ENCODE assay signal across 9 cellular contexts in the genomic region with DNA sequence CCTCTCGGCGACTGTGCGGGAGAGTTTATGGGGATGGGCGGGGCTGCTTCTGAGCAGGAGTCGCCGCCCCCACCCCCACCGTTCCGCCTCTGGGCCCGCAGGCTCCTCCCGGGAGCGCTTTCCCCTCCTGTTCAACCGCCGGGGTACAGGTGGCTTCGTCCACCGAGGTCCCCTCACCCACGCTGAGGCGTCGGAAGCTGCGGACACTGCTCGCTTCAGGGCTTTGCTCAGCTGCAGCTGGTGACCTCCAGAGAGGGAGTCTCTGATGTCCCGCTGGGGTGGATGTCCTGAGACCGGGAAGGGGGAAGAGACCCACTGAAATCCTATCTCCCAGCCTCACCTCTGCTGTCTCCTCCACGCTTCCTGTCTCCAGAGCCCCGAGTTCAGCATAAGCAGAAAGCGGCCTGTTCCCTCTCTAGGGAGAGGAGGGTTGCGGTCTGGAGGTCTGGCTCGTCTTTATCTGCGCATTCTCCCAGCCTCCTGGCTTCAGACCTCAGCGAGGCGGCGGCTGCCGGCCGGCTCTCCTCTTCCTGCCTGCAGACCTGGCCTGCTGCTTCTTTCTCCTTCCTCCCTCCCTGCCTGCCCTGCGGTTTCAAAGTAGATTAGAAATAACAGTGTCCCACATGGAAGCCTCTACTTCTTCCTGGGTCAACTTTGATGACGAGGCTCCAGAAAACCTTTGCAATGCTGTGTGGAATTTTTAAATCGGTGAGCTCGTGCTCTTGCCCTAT. TPM values are rescaled to one million over a fixed set of nuclear protein-coding genes. Genes with fewer than 3 reads are reported as not detected.
DNase-seq lines count a peak whose midpoint lies in the region; ATAC-seq and TF ChIP-seq lines count a peak whose summit lies in the region.
"Had no signal": no experiment of that assay in that cellular context is flagged by ENCODE, and none has a peak within 500 bp of the region (broad histone marks: within the 10 kb centered on the region; RNA-seq: fewer than 3 reads in every experiment).

No MANE protein-coding gene starts in this region.

- ATAC-seq in stimulated activated effector memory CD8-positive, alpha-beta T cell treated with anti-CD3 and anti-CD28 coated beads, Interleukin-12 subunit alpha, Interleukin-12 subunit beta, amount 100 ng/mL, for 72 hours = peak; percentile 52
- ATAC-seq in HG03432 (IDR thresholded peaks at IDR 0.05; ENCODE audit: unreplicated experiment) = no peak

- peak; percentile 4 for DNase-seq in NCI-H748 (lab: John Stamatoyannopoulos, UW; ENCODE audit: unreplicated experiment)
- DNase-seq in NCI-H748 treated with DMSO at 0.1 percent for 48 hours (lab: John Stamatoyannopoulos, UW) = no peak
- DNase-seq in SK-N-DZ (ENCODE audit: low spot score) = peak; percentile 59
- peak; percentile 30 for DNase-seq in fibroblast of the aortic adventitia (ENCODE audit: low read depth)
- DNase-seq in stimulated activated effector memory CD8-positive, alpha-beta T cell treated with anti-CD3 and anti-CD28 coated beads, Interleukin-12 subunit alpha, Interleukin-12 subunit beta, amount 100 ng/mL, for 72 hours (ENCODE audit: low spot score in 2 of 2) = no peak
- no peak for DNase-seq in NCI-H2081 treated with DMSO at 0.1 percent for 48 hours (lab: John Stamatoyannopoulos, UW)
- no peak for DNase-seq in osteocyte (ENCODE audit: extremely low spot score, unreplicated experiment)

- H3K4me3 ChIP-seq in fibroblast of the aortic adventitia (ENCODE audit: low read depth, low read length) = peak overlapping the region; percentile 13
- H3K4me3 ChIP-seq: SJSA1 had no signal

- TF ChIP-seq CTCF in fibroblast of the aortic adventitia (IDR thresholded peaks at IDR 0.05; ENCODE audit: insufficient read depth, low read length) = no peak
- no peak for TF ChIP-seq CTCF in osteocyte (IDR thresholded peaks at IDR 0.05)

- H3K4me3 Mint-ChIP-seq in stimulated activated effector memory CD8-positive, alpha-beta T cell treated with anti-CD3 and anti-CD28 coated beads, Interleukin-12 subunit alpha, Interleukin-12 subunit beta, amount 100 ng/mL, for 72 hours = peak overlapping the region; percentile 77
- H3K4me3 Mint-ChIP-seq in osteocyte (ENCODE audit: unreplicated experiment) = no peak overlapping the region

- no peaks in the 10 kb centered on the region for H3K27me3 Mint-ChIP-seq in osteocyte (ENCODE audit: unreplicated experiment)

- H3K36me3 Mint-ChIP-seq in stimulated activated effector memory CD8-positive, alpha-beta T cell treated with anti-CD3 and anti-CD28 coated beads, Interleukin-12 subunit alpha, Interleukin-12 subunit beta, amount 100 ng/mL, for 72 hours = no peaks in the 10 kb centered on the region
- no peaks in the 10 kb centered on the region for H3K36me3 Mint-ChIP-seq in osteocyte (ENCODE audit: unreplicated experiment)

- no peak overlapping the region for H3K27ac Mint-ChIP-seq in stimulated activated effector memory CD8-positive, alpha-beta T cell treated with anti-CD3 and anti-CD28 coated beads, Interleukin-12 subunit alpha, Interleukin-12 subunit beta, amount 100 ng/mL, for 72 hours
- H3K27ac Mint-ChIP-seq in osteocyte (ENCODE audit: unreplicated experiment) = no peak overlapping the region

- no peaks in the 10 kb centered on the region for H3K9me3 Mint-ChIP-seq in stimulated activated effector memory CD8-positive, alpha-beta T cell treated with anti-CD3 and anti-CD28 coated beads, Interleukin-12 subunit alpha, Interleukin-12 subunit beta, amount 100 ng/mL, for 72 hours
- H3K9me3 Mint-ChIP-seq in osteocyte (ENCODE audit: unreplicated experiment) = no peaks in the 10 kb centered on the region

- peaks cover 24% of the 10 kb centered on the region for H3K4me1 Mint-ChIP-seq in stimulated activated effector memory CD8-positive, alpha-beta T cell treated with anti-CD3 and anti-CD28 coated beads, Interleukin-12 subunit alpha, Interleukin-12 subunit beta, amount 100 ng/mL, for 72 hours
- no peaks in the 10 kb centered on the region for H3K4me1 Mint-ChIP-seq in osteocyte (ENCODE audit: unreplicated experiment)

RNA-seq across cellular contexts. Expression of a gene that starts 1.8 kb away (rescaled TPM):
- polyA plus RNA-seq in SK-N-DZ (2014; cell fraction: cytosol; rRNA removed) = 2.3 and 4.3 TPM in 2 replicates
- 20.8 and 26.3 TPM in 2 replicates for polyA plus RNA-seq in SK-N-DZ (2014; cell fraction: nucleus; rRNA removed)
- 0.36 and 0.82 TPM in 2 replicates for total RNA-seq in fibroblast of the aortic adventitia (ENCODE audit: low replicate concordance)
- total RNA-seq in osteocyte = 2.2 and 3.1 TPM in 2 replicates

RNA-seq across cellular contexts. Expression of a gene that starts 36.4 kb away (rescaled TPM):
- not detected in 2 replicates for polyA plus RNA-seq in SK-N-DZ (2014; cell fraction: cytosol; rRNA removed)
- not detected in 2 replicates for polyA plus RNA-seq in SK-N-DZ (2014; cell fraction: nucleus; rRNA removed)
- 0.09 TPM in 1 of 2 replicates, not detected in the other for total RNA-seq in fibroblast of the aortic adventitia (ENCODE audit: low replicate concordance)
- total RNA-seq in osteocyte = not detected in 2 replicates
- total RNA-seq: SJSA1 had no signal

Comparison
In these comparisons a context has a peak if more than half of its experiments do, and no peak if none do; other contexts are left out.
1. DNase-seq: peak in NCI-H748 (single experiment), SK-N-DZ (single experiment) and fibroblast of the aortic adventitia (single experiment); none in NCI-H748 treated with DMSO at 0.1 percent for 48 hours (single experiment), stimulated activated effector memory CD8-positive, alpha-beta T cell treated with anti-CD3 and anti-CD28 coated beads, Interleukin-12 subunit alpha, Interleukin-12 subunit beta, amount 100 ng/mL, for 72 hours (0 of 2), NCI-H2081 treated with DMSO at 0.1 percent for 48 hours (single experiment) and osteocyte (single experiment).